Comparison of ENCODE assay signal across 16 cellular contexts in genomic region chr4:11495818-11496217, GRCh38.
"Had no signal": no experiment of that assay in that cellular context is flagged by ENCODE, and none has a peak within 500 bp of the region (broad histone marks: within the 10 kb centered on the region; RNA-seq: fewer than 3 reads in every experiment).

No MANE protein-coding gene starts in this region.

- H3K27me3 ChIP-seq: cardiac muscle cell, neutrophil, ovary, spleen had no signal

- H3K9me3 ChIP-seq: neutrophil, ovary, prostate gland had no signal

- H3K36me3 ChIP-seq: cardiac muscle cell, neutrophil, ovary, prostate gland, spleen had no signal

- H3K27ac ChIP-seq: cardiac muscle cell, neutrophil, ovary, prostate gland, spleen had no signal

- DNase-seq: activated CD4-positive, alpha-beta memory T cell treated with anti-CD3 and anti-CD28 coated beads for 36 hours; activated CD4-positive, alpha-beta T cell treated with anti-CD3 and anti-CD28 coated beads for 48 hours; activated effector memory CD4-positive, alpha-beta T cell treated with Interleukin-2 at 50 U/mL for 16 hours; activated naive CD4-positive, alpha-beta T cell treated with anti-CD3 and anti-CD28 coated beads, Interleukin-2, amount 10 ng/mL, durations not matched to agents 7 days and 5 days; activated T-cell treated with anti-CD3 and anti-CD28 coated beads, Interleukin-2, amount 50 U/mL, for 72 hours; amygdala; dermis blood vessel endothelial cell; effector CD8-positive, alpha-beta T cell; hippocampal formation; ovary; spleen; stimulated activated CD4-positive, alpha-beta T cell treated with anti-CD3 and anti-CD28 coated beads, Interleukin-4, amount 100 ng/mL, for 24 hours; stimulated activated naive CD4-positive, alpha-beta T cell treated with Interleukin-2 at 50 U/mL for 16 hours had no signal

- H3K4me1 ChIP-seq: prostate gland, spleen had no signal

- H3K4me3 ChIP-seq: cardiac muscle cell, ovary, prostate gland, spleen had no signal
